Comparison of ENCODE assay signal across 12 cellular contexts in the genomic region with DNA sequence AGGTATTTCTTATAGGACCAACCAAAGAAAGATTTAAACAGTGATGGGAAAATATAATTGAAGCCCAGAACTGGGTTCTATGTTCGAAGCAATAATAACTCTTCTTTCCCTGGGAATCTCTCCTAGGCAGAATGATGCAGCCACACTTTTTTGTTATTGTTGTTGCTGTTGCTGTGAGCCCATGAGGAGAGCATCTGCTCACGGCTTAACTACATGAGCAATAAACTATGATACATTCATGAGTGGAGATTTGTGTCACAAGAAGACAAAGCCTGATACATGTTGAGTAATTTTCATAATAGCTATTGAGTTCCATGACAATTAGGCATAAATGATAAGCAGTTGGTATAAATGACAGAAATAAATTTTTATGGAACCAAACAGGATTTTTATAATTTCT.
A peak's percentile ranks its signal among the peaks of the same experiment; 100 is the strongest.
DNase-seq lines count a peak whose midpoint lies in the region; ATAC-seq and TF ChIP-seq lines count a peak whose summit lies in the region.
"Had no signal": no experiment of that assay in that cellular context is flagged by ENCODE, and none has a peak within 500 bp of the region (broad histone marks: within the 10 kb centered on the region; RNA-seq: fewer than 3 reads in every experiment).

No MANE protein-coding gene starts in this region.

- no peak for TF ChIP-seq EP300 in sigmoid colon (IDR thresholded peaks at IDR 0.05)

- intact Hi-C loops in sigmoid colon (cut with DNase I) = loop anchor here (5.0 kb wide), 1 partner anchor 48 kb away; no protein-coding TSS in a partner anchor

- TF ChIP-seq CTCF in fibroblast of mammary gland (conservative IDR thresholded peaks at IDR 0.05; ENCODE audit: control insufficient read depth, insufficient read depth, low read depth, low read length) (no peak), sigmoid colon (IDR thresholded peaks at IDR 0.05) (no peak)

- ATAC-seq in HG02642 (IDR thresholded peaks at IDR 0.05; ENCODE audit: poor library complexity, unreplicated experiment) = no peak

- TF ChIP-seq POLR2A in sigmoid colon (IDR thresholded peaks at IDR 0.05) = no peak

- WGBS in sigmoid colon, 2 donors = 68% methylated on average over 2 of the region's 2 CpGs

- H3K4me3 ChIP-seq in fibroblast of mammary gland (ENCODE audit: control insufficient read depth, low read depth, low read length) (no peak overlapping the region), sigmoid colon (no peak overlapping the region)

- no peaks in the 10 kb centered on the region for H3K9me3 ChIP-seq in sigmoid colon

- H3K27me3 ChIP-seq in sigmoid colon = no peaks in the 10 kb centered on the region

- peak overlapping the region; percentile 65 to 79 (median 70) for H3K27ac ChIP-seq in sigmoid colon

- peaks cover 0 to 46% (median 11%) of the 10 kb centered on the region in 4 donors for H3K36me3 ChIP-seq in sigmoid colon

- DNase-seq in AG20443 (ENCODE audit: low spot score) (peak; percentile 72), LHCN-M2 (ENCODE audit: low read depth) (peak; percentile 87), fibroblast of mammary gland (ENCODE audit: low read depth) (peak; percentile 80), sigmoid colon (no peak), iPS-NIHi11 (ENCODE audit: low spot score) (no peak), COLO668 (lab: John Stamatoyannopoulos, UW; ENCODE audit: unreplicated experiment) (no peak), 8988T (no peak)
- DNase-seq: activated CD4-positive, alpha-beta T cell treated with anti-CD3 and anti-CD28 coated beads, Interleukin-2, amount 10 ng/mL, durations not matched to agents 7 days and 5 days; activated gamma-delta T cell treated with Interleukin-2 at 50 U/mL for 16 hours; NCI-H2171 treated with DMSO at 0.1 percent for 48 hours; occipital lobe had no signal

- peaks cover 0 to 33% (median 32%) of the 10 kb centered on the region in 4 donors for H3K4me1 ChIP-seq in sigmoid colon

Comparison
In these comparisons a context has a peak if more than half of its experiments do, and no peak if none do; other contexts are left out.
1. DNase-seq: peak in AG20443 (single experiment), LHCN-M2 (single experiment) and fibroblast of mammary gland (single experiment); none in sigmoid colon (single experiment), iPS-NIHi11 (single experiment), COLO668 (single experiment) and 8988T (single experiment).